14 cellular contexts compared by ENCODE assay signal in genomic region chr17:67514998-67515397, GRCh38.
DNase-seq lines count a peak whose midpoint lies in the region; ATAC-seq, FAIRE-seq and TF ChIP-seq lines count a peak whose summit lies in the region.
"Had no signal": no experiment of that assay in that cellular context is flagged by ENCODE, and none has a peak within 500 bp of the region (broad histone marks: within the 10 kb centered on the region; RNA-seq: fewer than 3 reads in every experiment).

No MANE protein-coding gene starts in this region.

- no peak for TF ChIP-seq RAD21 in H1 (IDR thresholded peaks at IDR 0.05 in 1 of 2, conservative IDR thresholded peaks at IDR 0.05 in 1 of 2; ENCODE audit: low read depth in 2 of 2, low read length in 2 of 2)

- no peak overlapping the region for H2BK120ac ChIP-seq in H1 (replicated peaks; ENCODE audit: low read depth, low read length)

- H3K9ac ChIP-seq in H1 (replicated peaks in 1 of 4; ENCODE audit: extremely low read depth in 1 of 4, low read depth in 3 of 4, low read length in 3 of 4), result no peak overlapping the region

- H2BK20ac ChIP-seq in H1 (ENCODE audit: low read length), result 0 out of 2 replicates have a peak overlapping the region, but pooled peaks have one; percentile 27

- no peak overlapping the region for H2AFZ ChIP-seq in H1 (ENCODE audit: low read length)

- no peak overlapping the region for H3K4ac ChIP-seq in H1 (replicated peaks; ENCODE audit: insufficient read length, low read depth, low read length)

- no peak overlapping the region for H3K14ac ChIP-seq in H1 (ENCODE audit: insufficient read length)

- ATAC-seq in GM18511 (IDR thresholded peaks at IDR 0.05; ENCODE audit: unreplicated experiment), result peak; percentile 77
- peak; percentile 15 for ATAC-seq in omental fat pad (ENCODE audit: low FRiP score)
- no peak for ATAC-seq in GM18868 (IDR thresholded peaks at IDR 0.05; ENCODE audit: unreplicated experiment)
- ATAC-seq: right lobe of liver had no signal

- no peak for FAIRE-seq in H1 (lab: Jason Lieb, UNC)

- H4K8ac ChIP-seq in H1 (ENCODE audit: extremely low read depth, insufficient read depth, low read length), result no peak overlapping the region

- no peak overlapping the region for H2BK15ac ChIP-seq in H1 (ENCODE audit: low read length)

- H3K23ac ChIP-seq in H1 (ENCODE audit: insufficient read length), result no peak overlapping the region

- H3K18ac ChIP-seq in H1 (ENCODE audit: extremely low read depth, low read length), result no peak overlapping the region

- TF ChIP-seq CTCF in H1 (IDR thresholded peaks at IDR 0.05; ENCODE audit: control extremely low read depth in 1 of 3, insufficient read depth in 1 of 3, low read depth in 1 of 3, low read length in 3 of 3), result peak in 1 of 3 experiments; percentile 2; a peak in 1 of 4 replicates
- TF ChIP-seq CTCF in omental fat pad (IDR thresholded peaks at IDR 0.05), result no peak

- no peak for TF ChIP-seq POLR2A in H1 (IDR thresholded peaks at IDR 0.05; ENCODE audit: control extremely low read depth in 1 of 2, low read depth in 2 of 2, low read length in 2 of 2)

- H3K9me3 ChIP-seq in H1 (ENCODE audit: insufficient read depth in 2 of 2, low read depth in 1 of 2, low read length in 1 of 2), result no peaks in the 10 kb centered on the region
- H3K9me3 ChIP-seq: right lobe of liver, SJCRH30 had no signal

- POLR2A ChIA-PET in H1 (lab: Charles Lee; ENCODE audit: partially characterized antibody), result no interaction called here

- H3K23me2 ChIP-seq in H1 (ENCODE audit: low read depth, low read length), result no peaks in the 10 kb centered on the region

- no peak overlapping the region for H2BK5ac ChIP-seq in H1 (ENCODE audit: low read depth, low read length)

- no peak overlapping the region for H3K4me2 ChIP-seq in H1 (ENCODE audit: insufficient read depth in 1 of 2, low read depth in 2 of 2, low read length in 2 of 2)

- peaks cover 0 to 7% of the 10 kb centered on the region in 2 experiments for H4K20me1 ChIP-seq in H1 (replicated peaks in 1 of 2; ENCODE audit: control insufficient read depth in 1 of 2, insufficient read depth in 2 of 2, low read length in 2 of 2)

- H3K56ac ChIP-seq in H1 (replicated peaks; ENCODE audit: insufficient read length, low read depth, low read length), result no peak overlapping the region

- peaks cover 2 to 40% of the 10 kb centered on the region in 2 experiments; a peak in 2 of 4 replicates for H3K79me2 ChIP-seq in H1 (ENCODE audit: control insufficient read depth in 1 of 2, insufficient read depth in 2 of 2, low read length in 2 of 2)

- no peak overlapping the region for H2BK12ac ChIP-seq in H1 (ENCODE audit: low read depth, low read length)

- no peak for TF ChIP-seq EP300 in H1 (IDR thresholded peaks at IDR 0.05; ENCODE audit: borderline replicate concordance in 1 of 2, low read depth in 2 of 2, low read length in 2 of 2)

- no peak overlapping the region for H3K27ac ChIP-seq in H1 (ENCODE audit: low read depth, low read length)
- H3K27ac ChIP-seq: esophagus squamous epithelium, right lobe of liver, SJCRH30 had no signal

- H3K27me3 ChIP-seq in H1 (replicated peaks in 1 of 4; ENCODE audit: control insufficient read depth in 3 of 4, extremely low read depth in 1 of 4, insufficient read depth in 3 of 4, low read length in 3 of 4), result no peaks in the 10 kb centered on the region
- H3K27me3 ChIP-seq: esophagus squamous epithelium, right lobe of liver, SJCRH30 had no signal

- no peak overlapping the region; the same call in 1 of the 2 replicates for H2AK5ac ChIP-seq in H1 (ENCODE audit: low read depth, low read length)

- peaks cover 0 to 9% (median 6%) of the 10 kb centered on the region in 4 experiments; a peak in 6 of 7 replicates for H3K4me1 ChIP-seq in H1 (replicated peaks in 1 of 4; ENCODE audit: control insufficient read depth in 3 of 4, insufficient read depth in 4 of 4, low read length in 3 of 4)
- H3K4me1 ChIP-seq: right lobe of liver, SJCRH30 had no signal

- DNase-seq in NAMALWA (ENCODE audit: low spot score), result peak; percentile 54
- no peak for DNase-seq in H1 (ENCODE audit: low read depth in 1 of 2, low spot score in 2 of 2)
- no peak for DNase-seq in omental fat pad (ENCODE audit: low spot score)
- DNase-seq in NCI-H187 (lab: John Stamatoyannopoulos, UW), result no peak
- no peak for DNase-seq in NCI-H446 treated with DMSO at 0.1 percent for 48 hours (lab: John Stamatoyannopoulos, UW)
- no peak for DNase-seq in HPDE6-E6E7 (ENCODE audit: extremely low spot score)
- DNase-seq: activated CD4-positive, alpha-beta T cell treated with anti-CD3 and anti-CD28 coated beads, Interleukin-2, amount 50 U/mL, for 4 hours; esophagus squamous epithelium; kidney glomerular epithelial cell; NCI-H1436 treated with DMSO at 0.1 percent for 48 hours; right lobe of liver; SJCRH30 had no signal

- H3K36me3 ChIP-seq in H1 (ENCODE audit: control insufficient read depth in 2 of 4, insufficient read depth in 4 of 4, low read length in 3 of 4), result no peaks in the 10 kb centered on the region
- H3K36me3 ChIP-seq: esophagus squamous epithelium, right lobe of liver, SJCRH30 had no signal

- H4K91ac ChIP-seq in H1 (replicated peaks; ENCODE audit: insufficient read length, low read length), result no peak overlapping the region

- CTCF ChIA-PET in H1 (lab: Charles Lee; ENCODE audit: partially characterized antibody), result interaction anchor here (0.9 to 1.9 kb wide), 3 partner anchors 12 to 88 kb away, joined by 3 to 6 read pairs (median 4); no protein-coding TSS in a partner anchor

- 63% methylated on average over 4 of the region's 4 CpGs; no CpG with 5 or more reads in 1 of the 2 experiments for whole genome bisulfite sequencing in H1 (ENCODE audit: extremely low coverage in 1 of 2, insufficient coverage in 1 of 2, insufficient read length in 1 of 2, insufficient replicate concordance in 2 of 2, low coverage in 1 of 2, low lambda C conversion rate in 2 of 2, missing lambda C conversion rate in 1 of 2), 2 experiments

- H3K4me3 ChIP-seq in H1 (ENCODE audit: extremely low read depth in 1 of 4, insufficient read depth in 2 of 4, low read depth in 3 of 4, low read length in 4 of 4), result no peak overlapping the region
- H3K4me3 ChIP-seq: esophagus squamous epithelium, right lobe of liver, SJCRH30 had no signal

- H4K5ac ChIP-seq in H1 (ENCODE audit: insufficient read length, low read depth, low read length), result no peak overlapping the region

- H3K79me1 ChIP-seq in H1 (ENCODE audit: low read depth, low read length), result no peaks in the 10 kb centered on the region

TF ChIP-seq in H1, 55 proteins besides CTCF, POLR2A, EP300 and RAD21:
- TF ChIP-seq KDM4A (IDR thresholded peaks at IDR 0.05; ENCODE audit: low read depth, low read length, severe bottlenecking) (no peak), USF2 (IDR thresholded peaks at IDR 0.05; ENCODE audit: low read length) (no peak), ATF3 (IDR thresholded peaks at IDR 0.05; ENCODE audit: insufficient read depth, low read depth, low read length) (no peak), POU5F1 (IDR thresholded peaks at IDR 0.05; ENCODE audit: low read depth, low read length) (no peak), PHF8 (conservative IDR thresholded peaks at IDR 0.05; ENCODE audit: low read depth, low read length) (no peak), SUZ12 (IDR thresholded peaks at IDR 0.05; ENCODE audit: low read length) (no peak), SP4 (IDR thresholded peaks at IDR 0.05; ENCODE audit: low read length) (no peak), NANOG (IDR thresholded peaks at IDR 0.05; ENCODE audit: insufficient read depth, low read depth, low read length, poor library complexity, severe bottlenecking) (no peak), E2F6 (IDR thresholded peaks at IDR 0.05) (no peak), RNF2 (IDR thresholded peaks at IDR 0.05; ENCODE audit: borderline replicate concordance, low read depth, low read length, missing control alignments, poor library complexity, severe bottlenecking) (no peak), RFX5 (IDR thresholded peaks at IDR 0.05; ENCODE audit: borderline replicate concordance, low read depth, low read length) (no peak), BCL11A (IDR thresholded peaks at IDR 0.05; ENCODE audit: low read depth in 2 of 2, low read length in 2 of 2) (no peak), TAF7 (optimal IDR thresholded peaks at IDR 0.05; ENCODE audit: borderline replicate concordance, low read depth, low read length) (no peak), EZH2 (IDR thresholded peaks at IDR 0.05; ENCODE audit: low read depth, low read length, severe bottlenecking) (no peak), GTF2F1 (IDR thresholded peaks at IDR 0.05; ENCODE audit: borderline replicate concordance, low read depth, low read length) (no peak), TEAD4 (IDR thresholded peaks at IDR 0.05; ENCODE audit: low read depth, low read length) (no peak), FOSL1 (IDR thresholded peaks at IDR 0.05; ENCODE audit: insufficient read depth, low read depth, low read length) (no peak), SIN3A (conservative IDR thresholded peaks at IDR 0.05 in 1 of 2, IDR thresholded peaks at IDR 0.05 in 1 of 2; ENCODE audit: low read depth in 1 of 2, low read length in 2 of 2) (no peak), ASH2L (IDR thresholded peaks at IDR 0.05; ENCODE audit: low read length) (no peak), YY1 (IDR thresholded peaks at IDR 0.05; ENCODE audit: low read depth, low read length) (no peak)
